In genomic region chr4:108114503-108114902, GRCh38 we compare ENCODE assay signal across 1 cellular context.
TF ChIP-seq lines count a peak whose summit lies in the region.

No MANE protein-coding gene starts in this region.

TF ChIP-seq in HEK293, 187 proteins besides CTCF, POLR2A, EP300 and RAD21 (continued from another document):
- TF ChIP-seq ZNF335 (tag by site-specific recombination; conservative IDR thresholded peaks at IDR 0.05), result no peak
- TF ChIP-seq ZNF175 (tag by site-specific recombination; IDR thresholded peaks at IDR 0.05), result no peak
- TF ChIP-seq KLF16 (tag by site-specific recombination; IDR thresholded peaks at IDR 0.05), result no peak
- TF ChIP-seq ZFP37 (tag by site-specific recombination; IDR thresholded peaks at IDR 0.05), result no peak
- TF ChIP-seq ZNF600 (tag by site-specific recombination; IDR thresholded peaks at IDR 0.05), result no peak
- peak; percentile 75 for TF ChIP-seq TRIM28 (IDR thresholded peaks at IDR 0.05; ENCODE audit: borderline replicate concordance, low read length)
- TF ChIP-seq WT1 (tag by site-specific recombination; IDR thresholded peaks at IDR 0.05), result no peak
- TF ChIP-seq IKZF3 (tag by site-specific recombination; IDR thresholded peaks at IDR 0.05), result peak; percentile 48; the same call in 1 of the 2 replicates
- peak; percentile 37; the same call in 1 of the 2 replicates for TF ChIP-seq PRDM1 (tag by site-specific recombination; IDR thresholded peaks at IDR 0.05)
- no peak for TF ChIP-seq OVOL3 (tag by site-specific recombination; IDR thresholded peaks at IDR 0.05)
- TF ChIP-seq ZNF701 (tag by site-specific recombination; IDR thresholded peaks at IDR 0.05), result no peak
- TF ChIP-seq ZNF473 (tag by site-specific recombination; IDR thresholded peaks at IDR 0.05), result no peak
- no peak for TF ChIP-seq ZNF510 (tag by site-specific recombination; IDR thresholded peaks at IDR 0.05; ENCODE audit: insufficient replicate concordance)
- no peak for TF ChIP-seq OSR2 (tag by site-specific recombination; IDR thresholded peaks at IDR 0.05)
- TF ChIP-seq ZNF792 (tag by site-specific recombination; IDR thresholded peaks at IDR 0.05), result no peak
- TF ChIP-seq ZNF664 (tag by site-specific recombination; IDR thresholded peaks at IDR 0.05), result no peak
- TF ChIP-seq ZNF239 (tag by site-specific recombination; IDR thresholded peaks at IDR 0.05), result no peak
- no peak for TF ChIP-seq ZNF112 (tag by site-specific recombination; IDR thresholded peaks at IDR 0.05)
- TF ChIP-seq ZNF561 (tag by site-specific recombination; IDR thresholded peaks at IDR 0.05; ENCODE audit: borderline replicate concordance), result 0 out of 2 replicates have a peak, but pooled peaks have one; percentile 37
- no peak for TF ChIP-seq ZNF121 (tag by site-specific recombination; IDR thresholded peaks at IDR 0.05)
- TF ChIP-seq ZNF248 (tag by site-specific recombination; IDR thresholded peaks at IDR 0.05), result no peak
- no peak for TF ChIP-seq ZNF211 (tag by site-specific recombination; IDR thresholded peaks at IDR 0.05; ENCODE audit: low read depth)
- TF ChIP-seq ZBTB8A (tag by site-specific recombination; IDR thresholded peaks at IDR 0.05), result no peak
- no peak for TF ChIP-seq ZSCAN4 (tag by site-specific recombination; IDR thresholded peaks at IDR 0.05)
- TF ChIP-seq ZNF558 (tag by site-specific recombination; IDR thresholded peaks at IDR 0.05), result no peak
- TF ChIP-seq ZNF530 (tag by site-specific recombination; IDR thresholded peaks at IDR 0.05; ENCODE audit: low read depth), result no peak
- TF ChIP-seq SETDB1 (IDR thresholded peaks at IDR 0.05; ENCODE audit: insufficient read length, low read length), result no peak
- no peak for TF ChIP-seq ZNF585B (tag by site-specific recombination; IDR thresholded peaks at IDR 0.05)
- TF ChIP-seq ZBTB17 (tag by site-specific recombination; IDR thresholded peaks at IDR 0.05), result 0 out of 2 replicates have a peak, but pooled peaks have one; percentile 20
- peak; percentile 67 for TF ChIP-seq ZNF341 (tag by site-specific recombination; IDR thresholded peaks at IDR 0.05; ENCODE audit: low read depth)
- TF ChIP-seq PRDM10 (tag by site-specific recombination; IDR thresholded peaks at IDR 0.05), result peak; percentile 92
- TF ChIP-seq ZNF2 (tag by site-specific recombination; IDR thresholded peaks at IDR 0.05), result no peak
- TF ChIP-seq ZSCAN18 (tag by site-specific recombination; IDR thresholded peaks at IDR 0.05), result no peak
- no peak for TF ChIP-seq ZNF76 (tag by site-specific recombination; IDR thresholded peaks at IDR 0.05; ENCODE audit: borderline replicate concordance, low read depth)
- peak; percentile 29; the same call in 1 of the 2 replicates for TF ChIP-seq FEZF1 (tag by site-specific recombination; IDR thresholded peaks at IDR 0.05)
- no peak for TF ChIP-seq KLF9 (tag by site-specific recombination; IDR thresholded peaks at IDR 0.05; ENCODE audit: low read depth)
- TF ChIP-seq ZNF596 (tag by site-specific recombination; IDR thresholded peaks at IDR 0.05), result peak; percentile 59; the same call in 1 of the 2 replicates
- TF ChIP-seq ZNF302 (tag by site-specific recombination; IDR thresholded peaks at IDR 0.05; ENCODE audit: low read depth), result no peak
- TF ChIP-seq ZNF48 (tag by site-specific recombination; IDR thresholded peaks at IDR 0.05), result no peak
- no peak for TF ChIP-seq ZBTB7A (tag by site-specific recombination; IDR thresholded peaks at IDR 0.05; ENCODE audit: low read depth)
- no peak for TF ChIP-seq ZNF776 (tag by site-specific recombination; IDR thresholded peaks at IDR 0.05; ENCODE audit: borderline replicate concordance)
- no peak for TF ChIP-seq ZSCAN16 (tag by site-specific recombination; IDR thresholded peaks at IDR 0.05)
- TF ChIP-seq ZNF660 (tag by site-specific recombination; IDR thresholded peaks at IDR 0.05), result peak; percentile 53; the same call in 1 of the 2 replicates
- no peak for TF ChIP-seq MYNN (tag by site-specific recombination; IDR thresholded peaks at IDR 0.05; ENCODE audit: borderline replicate concordance)
- TF ChIP-seq REST (tag by site-specific recombination; IDR thresholded peaks at IDR 0.05), result no peak
- no peak for TF ChIP-seq ZSCAN30 (tag by site-specific recombination; IDR thresholded peaks at IDR 0.05)
- no peak for TF ChIP-seq ZNF488 (tag by site-specific recombination; IDR thresholded peaks at IDR 0.05)
- TF ChIP-seq MZF1 (tag by site-specific recombination; IDR thresholded peaks at IDR 0.05; ENCODE audit: borderline replicate concordance), result no peak
